2 cellular contexts compared by ENCODE assay signal in the genomic region with DNA sequence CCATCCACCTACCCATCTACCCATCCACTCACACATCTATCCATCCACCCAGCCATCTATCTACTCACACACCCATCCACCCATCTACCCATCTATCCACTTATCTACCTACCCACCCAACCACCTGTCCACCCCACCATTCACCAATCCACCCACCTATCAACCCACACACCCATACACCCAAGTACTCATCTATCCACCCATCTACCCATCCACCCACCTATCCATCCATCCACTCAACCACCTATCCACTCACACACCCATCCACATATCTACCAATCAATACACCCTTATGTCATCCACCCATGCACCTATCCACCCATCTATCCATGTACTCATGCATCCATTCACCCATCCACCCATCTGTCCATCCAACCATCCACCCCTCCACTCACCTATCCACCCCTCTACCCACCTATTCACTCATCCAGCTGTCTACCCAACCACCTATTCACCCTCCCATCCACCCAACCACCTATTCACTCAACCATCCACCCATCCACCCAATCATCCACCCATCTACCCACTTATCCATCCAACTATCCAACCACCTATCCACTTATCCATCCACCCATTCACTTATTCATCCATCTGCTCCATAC.
TF ChIP-seq lines count a peak whose summit lies in the region.

No MANE protein-coding gene starts in this region.

TF ChIP-seq in HEK293, 187 proteins besides CTCF, POLR2A, EP300 and RAD21:
- TF ChIP-seq ZBTB17 (tag by site-specific recombination; IDR thresholded peaks at IDR 0.05), result 0 out of 2 replicates have a peak, but pooled peaks have one; percentile 55
- no peak for TF ChIP-seq ZNF335 (tag by site-specific recombination; conservative IDR thresholded peaks at IDR 0.05)
- TF ChIP-seq ZNF785 (tag by site-specific recombination; IDR thresholded peaks at IDR 0.05), result 0 out of 2 replicates have a peak, but pooled peaks have one; percentile 37
- TF ChIP-seq EGR2 (tag by site-specific recombination; IDR thresholded peaks at IDR 0.05; ENCODE audit: low read depth), result peak; percentile 100
- peak; percentile 98 for TF ChIP-seq ZFHX2 (tag by site-specific recombination; conservative IDR thresholded peaks at IDR 0.05)

TF ChIP-seq in H1, 55 proteins besides CTCF, POLR2A, EP300 and RAD21:
- no peak for TF ChIP-seq EGR1 (IDR thresholded peaks at IDR 0.05; ENCODE audit: borderline replicate concordance, low read depth, low read length)
- TF ChIP-seq SIX5 (IDR thresholded peaks at IDR 0.05; ENCODE audit: low read depth, low read length), result no peak
- TF ChIP-seq KDM1A (IDR thresholded peaks at IDR 0.05; ENCODE audit: borderline replicate concordance, low read length), result no peak
- no peak for TF ChIP-seq SIRT6 (IDR thresholded peaks at IDR 0.05; ENCODE audit: low read length)
- TF ChIP-seq, protein P1, sequence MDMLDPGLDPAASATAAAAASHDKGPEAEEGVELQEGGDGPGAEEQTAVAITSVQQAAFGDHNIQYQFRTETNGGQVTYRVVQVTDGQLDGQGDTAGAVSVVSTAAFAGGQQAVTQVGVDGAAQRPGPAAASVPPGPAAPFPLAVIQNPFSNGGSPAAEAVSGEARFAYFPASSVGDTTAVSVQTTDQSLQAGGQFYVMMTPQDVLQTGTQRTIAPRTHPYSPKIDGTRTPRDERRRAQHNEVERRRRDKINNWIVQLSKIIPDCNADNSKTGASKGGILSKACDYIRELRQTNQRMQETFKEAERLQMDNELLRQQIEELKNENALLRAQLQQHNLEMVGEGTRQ (IDR thresholded peaks at IDR 0.05; ENCODE audit: low read length), result no peak
- no peak for TF ChIP-seq RBBP5 (IDR thresholded peaks at IDR 0.05; ENCODE audit: borderline replicate concordance, low read depth, low read length)
- TF ChIP-seq RXRA (IDR thresholded peaks at IDR 0.05; ENCODE audit: insufficient read depth, low read depth, low read length), result no peak
- no peak for TF ChIP-seq CBX8 (IDR thresholded peaks at IDR 0.05; ENCODE audit: borderline replicate concordance, low read depth, low read length)
